Comparison of ENCODE assay signal across 13 cellular contexts in genomic region chr7:471191-471865, GRCh38. TPM values are rescaled to one million over a fixed set of nuclear protein-coding genes. Genes with fewer than 3 reads are reported as not detected.
DNase-seq lines count a peak whose midpoint lies in the region; ATAC-seq and TF ChIP-seq lines count a peak whose summit lies in the region.
"Had no signal": no experiment of that assay in that cellular context is flagged by ENCODE, and none has a peak within 500 bp of the region (broad histone marks: within the 10 kb centered on the region; RNA-seq: fewer than 3 reads in every experiment).

No MANE protein-coding gene starts in this region.

- peak; percentile 18 for DNase-seq in left cardiac atrium
- no peak for DNase-seq in Right ventricle myocardium inferior (ENCODE audit: missing footprints)
- no peak for DNase-seq in left ventricle myocardium inferior
- DNase-seq in trophoblast cell, result no peak
- DNase-seq in activated CD4-positive, alpha-beta memory T cell treated with anti-CD3 and anti-CD28 coated beads, Interleukin-2, amount 10 ng/mL, durations not matched to agents 7 days and 5 days, result no peak
- DNase-seq in activated T-cell treated with anti-CD3 and anti-CD28 coated beads, Interleukin-2, amount 50 U/mL, for 24 hours, result no peak
- no peak for DNase-seq in Ammon's horn (ENCODE audit: low spot score)
- DNase-seq: AML-193; OCI-M1; stimulated activated CD8-positive, alpha-beta memory T cell treated with anti-CD3 and anti-CD28 coated beads, Interleukin-4, amount 100 ng/mL, for 48 hours had no signal

- H2BK120ac ChIP-seq in trophoblast cell (ENCODE audit: insufficient read depth, low read length, poor library complexity), result no peak overlapping the region

- H3K9ac ChIP-seq in trophoblast cell (ENCODE audit: low read length), result no peak overlapping the region

- H4K12ac ChIP-seq in trophoblast cell (ENCODE audit: low read depth, low read length), result no peak overlapping the region

- peak overlapping the region; percentile 50 for H4K91ac ChIP-seq in trophoblast cell (ENCODE audit: low read depth, low read length)

- H3K36me3 ChIP-seq in left ventricle myocardium inferior (no peaks in the 10 kb centered on the region), trophoblast cell (ENCODE audit: control insufficient read depth in 1 of 2, insufficient read depth in 2 of 2, low read length in 2 of 2) (no peaks in the 10 kb centered on the region)

- no peak for TF ChIP-seq CTCF in left ventricle myocardium inferior (IDR thresholded peaks at IDR 0.05; ENCODE audit: borderline replicate concordance)

- peak overlapping the region; percentile 11 for H4K8ac ChIP-seq in trophoblast cell (ENCODE audit: low read depth, low read length)

- no CpG with 5 or more reads among the region's 21 CpGs for WGBS in trophoblast cell (ENCODE audit: extremely low coverage, insufficient coverage, insufficient read length)

- H3K4me1 Mint-ChIP-seq in activated CD4-positive, alpha-beta memory T cell treated with anti-CD3 and anti-CD28 coated beads, Interleukin-2, amount 10 ng/mL, durations not matched to agents 7 days and 5 days, result peaks cover 2% of the 10 kb centered on the region
- peaks cover 8% of the 10 kb centered on the region for H3K4me1 Mint-ChIP-seq in activated T-cell treated with anti-CD3 and anti-CD28 coated beads, Interleukin-2, amount 50 U/mL, for 24 hours (ENCODE audit: low read depth)

- H3K18ac ChIP-seq in trophoblast cell (ENCODE audit: low read length), result no peak overlapping the region

- no peak overlapping the region for H3K23ac ChIP-seq in trophoblast cell (ENCODE audit: low read length)

- CTCF ChIA-PET in activated CD4-positive, alpha-beta memory T cell treated with anti-CD3 and anti-CD28 coated beads, Interleukin-2, amount 10 ng/mL, durations not matched to agents 7 days and 5 days (lab: Charles Lee), result no interaction called here

- H3K79me2 ChIP-seq in trophoblast cell (ENCODE audit: control insufficient read depth, insufficient read depth, low read length, poor library complexity), result no peaks in the 10 kb centered on the region

- H3K4ac ChIP-seq in trophoblast cell (ENCODE audit: low read depth, low read length), result no peak overlapping the region

- H3K4me1 ChIP-seq in left ventricle myocardium inferior, result peaks cover 15% of the 10 kb centered on the region
- peaks cover 4% of the 10 kb centered on the region in 2 experiments for H3K4me1 ChIP-seq in trophoblast cell (ENCODE audit: control insufficient read depth in 1 of 2, insufficient read depth in 2 of 2, low read length in 2 of 2)

- ATAC-seq in left cardiac atrium (no peak), Right ventricle myocardium inferior (no peak), HG03354 (IDR thresholded peaks at IDR 0.05; ENCODE audit: poor library complexity, severe bottlenecking, unreplicated experiment) (no peak)

- no peak overlapping the region for H3K27ac Mint-ChIP-seq in activated CD4-positive, alpha-beta memory T cell treated with anti-CD3 and anti-CD28 coated beads, Interleukin-2, amount 10 ng/mL, durations not matched to agents 7 days and 5 days
- no peak overlapping the region for H3K27ac Mint-ChIP-seq in activated T-cell treated with anti-CD3 and anti-CD28 coated beads, Interleukin-2, amount 50 U/mL, for 24 hours
- H3K27ac Mint-ChIP-seq: activated naive CD4-positive, alpha-beta T cell treated with anti-CD3 and anti-CD28 coated beads, Interleukin-2, amount 50 U/mL, for 24 hours; T-helper 1 cell treated with Interleukin-12 subunit alpha and Interleukin-12 subunit beta and Interleukin-4 antibody, amounts not matched to agents 30 μg/mL and 1 μg/mL, for 36 hours had no signal

- peak overlapping the region; percentile 16 for H2AK5ac ChIP-seq in trophoblast cell (ENCODE audit: low read length)

- H3K4me3 Mint-ChIP-seq in activated CD4-positive, alpha-beta memory T cell treated with anti-CD3 and anti-CD28 coated beads, Interleukin-2, amount 10 ng/mL, durations not matched to agents 7 days and 5 days, result no peak overlapping the region
- H3K4me3 Mint-ChIP-seq in activated T-cell treated with anti-CD3 and anti-CD28 coated beads, Interleukin-2, amount 50 U/mL, for 24 hours, result no peak overlapping the region
- H3K4me3 Mint-ChIP-seq: activated naive CD4-positive, alpha-beta T cell treated with anti-CD3 and anti-CD28 coated beads, Interleukin-2, amount 50 U/mL, for 24 hours; T-helper 1 cell treated with Interleukin-12 subunit alpha and Interleukin-12 subunit beta and Interleukin-4 antibody, amounts not matched to agents 30 μg/mL and 1 μg/mL, for 36 hours had no signal

- intact Hi-C loops in left cardiac atrium (cut with DNase I) (no loop called here), Right ventricle myocardium inferior (cut with DNase I) (no loop called here), left ventricle myocardium inferior (cut with micrococcal nuclease) (no loop called here)

- no peak overlapping the region for H3K4me2 ChIP-seq in trophoblast cell (ENCODE audit: low read length)

- H3K27ac ChIP-seq in left ventricle myocardium inferior (replicated peaks), result peak overlapping the region; percentile 68
- H3K27ac ChIP-seq in trophoblast cell (ENCODE audit: low read depth, low read length), result no peak overlapping the region

- H3K9me3 ChIP-seq in left ventricle myocardium inferior (replicated peaks), result peaks cover 9% of the 10 kb centered on the region
- H3K9me3 ChIP-seq in trophoblast cell (ENCODE audit: insufficient read depth, low read depth, low read length), result peaks cover 23% of the 10 kb centered on the region

- H3K27me3 ChIP-seq in left ventricle myocardium inferior (ENCODE audit: low read depth) (no peaks in the 10 kb centered on the region), trophoblast cell (ENCODE audit: insufficient read depth, low read length) (no peaks in the 10 kb centered on the region)

- POLR2A ChIA-PET in activated CD4-positive, alpha-beta memory T cell treated with anti-CD3 and anti-CD28 coated beads, Interleukin-2, amount 10 ng/mL, durations not matched to agents 7 days and 5 days (lab: Charles Lee), result no interaction called here

- peaks cover 17% of the 10 kb centered on the region for H3K9me3 Mint-ChIP-seq in activated CD4-positive, alpha-beta memory T cell treated with anti-CD3 and anti-CD28 coated beads, Interleukin-2, amount 10 ng/mL, durations not matched to agents 7 days and 5 days
- peaks cover 17% of the 10 kb centered on the region for H3K9me3 Mint-ChIP-seq in activated T-cell treated with anti-CD3 and anti-CD28 coated beads, Interleukin-2, amount 50 U/mL, for 24 hours

- H3K27me3 Mint-ChIP-seq in activated CD4-positive, alpha-beta memory T cell treated with anti-CD3 and anti-CD28 coated beads, Interleukin-2, amount 10 ng/mL, durations not matched to agents 7 days and 5 days, result no peaks in the 10 kb centered on the region
- H3K27me3 Mint-ChIP-seq in activated T-cell treated with anti-CD3 and anti-CD28 coated beads, Interleukin-2, amount 50 U/mL, for 24 hours, result no peaks in the 10 kb centered on the region
- H3K27me3 Mint-ChIP-seq: activated naive CD4-positive, alpha-beta T cell treated with anti-CD3 and anti-CD28 coated beads, Interleukin-2, amount 50 U/mL, for 24 hours had no signal

- H3K79me1 ChIP-seq in trophoblast cell (ENCODE audit: low read length), result peaks cover 2% of the 10 kb centered on the region

- H3K4me3 ChIP-seq in left ventricle myocardium inferior (no peak overlapping the region), trophoblast cell (ENCODE audit: low read depth, low read length) (no peak overlapping the region)

- H2BK12ac ChIP-seq in trophoblast cell (ENCODE audit: low read length), result peak overlapping the region; percentile 28

- peaks cover 6% of the 10 kb centered on the region for H3K36me3 Mint-ChIP-seq in activated CD4-positive, alpha-beta memory T cell treated with anti-CD3 and anti-CD28 coated beads, Interleukin-2, amount 10 ng/mL, durations not matched to agents 7 days and 5 days (ENCODE audit: low read depth)
- H3K36me3 Mint-ChIP-seq in activated T-cell treated with anti-CD3 and anti-CD28 coated beads, Interleukin-2, amount 50 U/mL, for 24 hours (ENCODE audit: low read depth), result no peaks in the 10 kb centered on the region

- H2AFZ ChIP-seq in trophoblast cell (ENCODE audit: insufficient read depth, low read length, poor library complexity), result no peak overlapping the region

- peak overlapping the region; percentile 23 for H3K14ac ChIP-seq in trophoblast cell (ENCODE audit: low read length)

- H2BK5ac ChIP-seq in trophoblast cell (ENCODE audit: low read depth, low read length, poor library complexity), result peak overlapping the region; percentile 9

RNA-seq across cellular contexts. Expression of gene PDGFA, which starts 48.3 kb away (rescaled TPM):
- total RNA-seq in left cardiac atrium (10 to 100 TPM; 27.5 to 33.9 TPM), Right ventricle myocardium inferior (37.2 TPM), left ventricle myocardium inferior (26.0 TPM)
- 9.7 and 10.6 TPM in 2 replicates for polyA plus RNA-seq in trophoblast cell (2013)
- under 1 TPM; 0.70 to 0.73 TPM for total RNA-seq in activated CD4-positive, alpha-beta memory T cell treated with anti-CD3 and anti-CD28 coated beads, Interleukin-2, amount 10 ng/mL, durations not matched to agents 7 days and 5 days

Comparison
In these comparisons a context has a peak if more than half of its experiments do, and no peak if none do; other contexts are left out.
1. RNA of gene PDGFA, which starts 48.3 kb away (total RNA-seq): 37.2 TPM in Right ventricle myocardium inferior (single experiment), 27.5 to 33.9 TPM in left cardiac atrium and 26.0 TPM in left ventricle myocardium inferior (single experiment); 0.70 to 0.73 TPM in activated CD4-positive, alpha-beta memory T cell treated with anti-CD3 and anti-CD28 coated beads, Interleukin-2, amount 10 ng/mL, durations not matched to agents 7 days and 5 days; every median in the first group is over 10 times any median in the second.